Comparison of ENCODE assay signal across 1 cellular context in genomic region chr3:8840556-8840955, GRCh38.
TF ChIP-seq lines count a peak whose summit lies in the region.

No MANE protein-coding gene starts in this region.

TF ChIP-seq in GM23338, 12 proteins besides CTCF, POLR2A, EP300 and RAD21 (continued from another document):
- TF ChIP-seq, protein P1, sequence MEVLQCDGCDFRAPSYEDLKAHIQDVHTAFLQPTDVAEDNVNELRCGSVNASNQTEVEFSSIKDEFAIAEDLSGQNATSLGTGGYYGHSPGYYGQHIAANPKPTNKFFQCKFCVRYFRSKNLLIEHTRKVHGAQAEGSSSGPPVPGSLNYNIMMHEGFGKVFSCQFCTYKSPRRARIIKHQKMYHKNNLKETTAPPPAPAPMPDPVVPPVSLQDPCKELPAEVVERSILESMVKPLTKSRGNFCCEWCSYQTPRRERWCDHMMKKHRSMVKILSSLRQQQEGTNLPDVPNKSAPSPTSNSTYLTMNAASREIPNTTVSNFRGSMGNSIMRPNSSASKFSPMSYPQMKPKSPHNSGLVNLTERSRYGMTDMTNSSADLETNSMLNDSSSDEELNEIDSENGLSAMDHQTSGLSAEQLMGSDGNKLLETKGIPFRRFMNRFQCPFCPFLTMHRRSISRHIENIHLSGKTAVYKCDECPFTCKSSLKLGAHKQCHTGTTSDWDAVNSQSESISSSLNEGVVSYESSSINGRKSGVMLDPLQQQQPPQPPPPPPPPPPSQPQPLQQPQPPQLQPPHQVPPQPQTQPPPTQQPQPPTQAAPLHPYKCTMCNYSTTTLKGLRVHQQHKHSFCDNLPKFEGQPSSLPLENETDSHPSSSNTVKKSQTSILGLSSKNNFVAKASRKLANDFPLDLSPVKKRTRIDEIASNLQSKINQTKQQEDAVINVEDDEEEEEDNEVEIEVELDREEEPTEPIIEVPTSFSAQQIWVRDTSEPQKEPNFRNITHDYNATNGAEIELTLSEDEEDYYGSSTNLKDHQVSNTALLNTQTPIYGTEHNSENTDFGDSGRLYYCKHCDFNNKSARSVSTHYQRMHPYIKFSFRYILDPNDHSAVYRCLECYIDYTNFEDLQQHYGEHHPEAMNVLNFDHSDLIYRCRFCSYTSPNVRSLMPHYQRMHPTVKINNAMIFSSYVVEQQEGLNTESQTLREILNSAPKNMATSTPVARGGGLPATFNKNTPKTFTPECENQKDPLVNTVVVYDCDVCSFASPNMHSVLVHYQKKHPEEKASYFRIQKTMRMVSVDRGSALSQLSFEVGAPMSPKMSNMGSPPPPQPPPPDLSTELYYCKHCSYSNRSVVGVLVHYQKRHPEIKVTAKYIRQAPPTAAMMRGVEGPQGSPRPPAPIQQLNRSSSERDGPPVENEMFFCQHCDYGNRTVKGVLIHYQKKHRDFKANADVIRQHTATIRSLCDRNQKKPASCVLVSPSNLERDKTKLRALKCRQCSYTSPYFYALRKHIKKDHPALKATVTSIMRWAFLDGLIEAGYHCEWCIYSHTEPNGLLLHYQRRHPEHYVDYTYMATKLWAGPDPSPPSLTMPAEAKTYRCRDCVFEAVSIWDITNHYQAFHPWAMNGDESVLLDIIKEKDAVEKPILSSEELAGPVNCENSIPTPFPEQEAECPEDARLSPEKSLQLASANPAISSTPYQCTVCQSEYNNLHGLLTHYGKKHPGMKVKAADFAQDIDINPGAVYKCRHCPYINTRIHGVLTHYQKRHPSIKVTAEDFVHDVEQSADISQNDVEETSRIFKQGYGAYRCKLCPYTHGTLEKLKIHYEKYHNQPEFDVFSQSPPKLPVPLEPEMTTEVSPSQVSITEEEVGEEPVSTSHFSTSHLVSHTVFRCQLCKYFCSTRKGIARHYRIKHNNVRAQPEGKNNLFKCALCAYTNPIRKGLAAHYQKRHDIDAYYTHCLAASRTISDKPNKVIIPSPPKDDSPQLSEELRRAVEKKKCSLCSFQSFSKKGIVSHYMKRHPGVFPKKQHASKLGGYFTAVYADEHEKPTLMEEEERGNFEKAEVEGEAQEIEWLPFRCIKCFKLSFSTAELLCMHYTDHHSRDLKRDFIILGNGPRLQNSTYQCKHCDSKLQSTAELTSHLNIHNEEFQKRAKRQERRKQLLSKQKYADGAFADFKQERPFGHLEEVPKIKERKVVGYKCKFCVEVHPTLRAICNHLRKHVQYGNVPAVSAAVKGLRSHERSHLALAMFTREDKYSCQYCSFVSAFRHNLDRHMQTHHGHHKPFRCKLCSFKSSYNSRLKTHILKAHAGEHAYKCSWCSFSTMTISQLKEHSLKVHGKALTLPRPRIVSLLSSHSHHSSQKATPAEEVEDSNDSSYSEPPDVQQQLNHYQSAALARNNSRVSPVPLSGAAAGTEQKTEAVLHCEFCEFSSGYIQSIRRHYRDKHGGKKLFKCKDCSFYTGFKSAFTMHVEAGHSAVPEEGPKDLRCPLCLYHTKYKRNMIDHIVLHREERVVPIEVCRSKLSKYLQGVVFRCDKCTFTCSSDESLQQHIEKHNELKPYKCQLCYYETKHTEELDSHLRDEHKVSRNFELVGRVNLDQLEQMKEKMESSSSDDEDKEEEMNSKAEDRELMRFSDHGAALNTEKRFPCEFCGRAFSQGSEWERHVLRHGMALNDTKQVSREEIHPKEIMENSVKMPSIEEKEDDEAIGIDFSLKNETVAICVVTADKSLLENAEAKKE (CRISPR knock-in tag; IDR thresholded peaks at IDR 0.05) = no peak
